ENCODE assay signal across 15 cellular contexts in genomic region chr5:10158886-10159285, GRCh38.
DNase-seq lines count a peak whose midpoint lies in the region; ATAC-seq and TF ChIP-seq lines count a peak whose summit lies in the region.
"Had no signal": no experiment of that assay in that cellular context is flagged by ENCODE, and none has a peak within 500 bp of the region (broad histone marks: within the 10 kb centered on the region; RNA-seq: fewer than 3 reads in every experiment).

No MANE protein-coding gene starts in this region.

- no peaks in the 10 kb centered on the region for H3K9me3 Mint-ChIP-seq in HFFc6
- no peaks in the 10 kb centered on the region for H3K9me3 Mint-ChIP-seq in endothelial cell (ENCODE audit: unreplicated experiment)
- peaks cover 5% of the 10 kb centered on the region for H3K9me3 Mint-ChIP-seq in type B pancreatic cell
- H3K9me3 Mint-ChIP-seq in stimulated activated naive B cell treated with anti-CD40 and anti-IgM and Interleukin-4, amounts not matched to agents 10 μg/mL and 1 μg/mL and 100 μg/mL, for 72 hours: peaks cover 1 to 4% of the 10 kb centered on the region in 2 donors

- no peak overlapping the region for H3K27ac Mint-ChIP-seq in HFFc6
- no peak overlapping the region for H3K27ac Mint-ChIP-seq in endothelial cell (ENCODE audit: unreplicated experiment)
- no peak overlapping the region for H3K27ac Mint-ChIP-seq in type B pancreatic cell
- H3K27ac Mint-ChIP-seq in stimulated activated naive B cell treated with anti-CD40 and anti-IgM and Interleukin-4, amounts not matched to agents 10 μg/mL and 1 μg/mL and 100 μg/mL, for 72 hours: no peak overlapping the region
- H3K27ac Mint-ChIP-seq: IgD-negative memory B cell had no signal

- DNase-seq in HFFc6: no peak
- no peak for DNase-seq in WERI-Rb-1
- no peak for DNase-seq in endothelial cell (ENCODE audit: low spot score)
- no peak for DNase-seq in type B pancreatic cell (ENCODE audit: extremely low spot score, unreplicated experiment)
- no peak for DNase-seq in stimulated activated naive B cell treated with anti-CD40 and anti-IgM and Interleukin-4, amounts not matched to agents 10 μg/mL and 1 μg/mL and 100 μg/mL, for 72 hours
- DNase-seq: ACHN, C1 segment of cervical spinal cord, DMS79 treated with DMSO at 0.1 percent for 48 hours, HCEC 1CT, NCI-H1105, NCI-H226, NCI-H524 had no signal

- no peaks in the 10 kb centered on the region for H3K4me1 Mint-ChIP-seq in HFFc6 (ENCODE audit: low read depth)
- H3K4me1 Mint-ChIP-seq in endothelial cell (ENCODE audit: unreplicated experiment): no peaks in the 10 kb centered on the region
- H3K4me1 Mint-ChIP-seq in type B pancreatic cell (ENCODE audit: unreplicated experiment): peaks cover 17% of the 10 kb centered on the region
- H3K4me1 Mint-ChIP-seq in stimulated activated naive B cell treated with anti-CD40 and anti-IgM and Interleukin-4, amounts not matched to agents 10 μg/mL and 1 μg/mL and 100 μg/mL, for 72 hours: no peaks in the 10 kb centered on the region
- H3K4me1 Mint-ChIP-seq: IgD-negative memory B cell had no signal

- no peaks in the 10 kb centered on the region for H3K9me3 ChIP-seq in WERI-Rb-1 (ENCODE audit: severe bottlenecking)

- TF ChIP-seq CTCF in HFFc6 (IDR thresholded peaks at IDR 0.05): peak; percentile 43
- TF ChIP-seq CTCF in WERI-Rb-1 (IDR thresholded peaks at IDR 0.05; ENCODE audit: low read depth, low read length): peak; percentile 20; the same call in 1 of the 2 replicates
- peak; percentile 47 for TF ChIP-seq CTCF in endothelial cell (IDR thresholded peaks at IDR 0.05; ENCODE audit: unreplicated experiment)
- peak; percentile 54 for TF ChIP-seq CTCF in type B pancreatic cell (conservative IDR thresholded peaks at IDR 0.05)

- no peak overlapping the region for H3K27ac ChIP-seq in WERI-Rb-1

- H3K4me3 Mint-ChIP-seq in HFFc6 (no peak overlapping the region), endothelial cell (ENCODE audit: unreplicated experiment) (no peak overlapping the region), type B pancreatic cell (no peak overlapping the region)
- no peak overlapping the region for H3K4me3 Mint-ChIP-seq in stimulated activated naive B cell treated with anti-CD40 and anti-IgM and Interleukin-4, amounts not matched to agents 10 μg/mL and 1 μg/mL and 100 μg/mL, for 72 hours
- H3K4me3 Mint-ChIP-seq: IgD-negative memory B cell had no signal

- no peaks in the 10 kb centered on the region for H3K27me3 ChIP-seq in WERI-Rb-1 (ENCODE audit: insufficient read depth, low read depth, severe bottlenecking)

- no peak overlapping the region for H3K4me3 ChIP-seq in WERI-Rb-1 (ENCODE audit: low read depth, low read length)

- H3K36me3 Mint-ChIP-seq in HFFc6 (ENCODE audit: low read depth) (no peaks in the 10 kb centered on the region), endothelial cell (ENCODE audit: low read depth, unreplicated experiment) (no peaks in the 10 kb centered on the region), type B pancreatic cell (no peaks in the 10 kb centered on the region)
- no peaks in the 10 kb centered on the region for H3K36me3 Mint-ChIP-seq in stimulated activated naive B cell treated with anti-CD40 and anti-IgM and Interleukin-4, amounts not matched to agents 10 μg/mL and 1 μg/mL and 100 μg/mL, for 72 hours
- H3K36me3 Mint-ChIP-seq: IgD-negative memory B cell had no signal

- ATAC-seq in stimulated activated naive B cell treated with anti-CD40 and anti-IgM and Interleukin-4, amounts not matched to agents 10 μg/mL and 1 μg/mL and 100 μg/mL, for 72 hours (replicated peaks): no peak
- ATAC-seq in GM19328 (IDR thresholded peaks at IDR 0.05; ENCODE audit: unreplicated experiment) (no peak), GM21825 (IDR thresholded peaks at IDR 0.05; ENCODE audit: unreplicated experiment) (no peak)

- no peaks in the 10 kb centered on the region for H3K36me3 ChIP-seq in WERI-Rb-1

- H3K27me3 Mint-ChIP-seq in HFFc6 (ENCODE audit: insufficient read depth) (peaks cover 1% of the 10 kb centered on the region; the same call in 1 of the 2 replicates), endothelial cell (ENCODE audit: unreplicated experiment) (peaks cover 2% of the 10 kb centered on the region), type B pancreatic cell (peaks cover 3% of the 10 kb centered on the region)
- peaks cover 3 to 11% of the 10 kb centered on the region in 2 donors for H3K27me3 Mint-ChIP-seq in stimulated activated naive B cell treated with anti-CD40 and anti-IgM and Interleukin-4, amounts not matched to agents 10 μg/mL and 1 μg/mL and 100 μg/mL, for 72 hours
